1 cellular context compared by ENCODE assay signal in genomic region chr1:11752359-11753208, GRCh38.
TF ChIP-seq lines count a peak whose summit lies in the region.

No MANE protein-coding gene starts in this region.

TF ChIP-seq in K562, 482 proteins besides CTCF, POLR2A, EP300 and RAD21 (continues in another document):
- TF ChIP-seq SMARCA4 (IDR thresholded peaks at IDR 0.05) = peak; percentile 50; the same call in 1 of the 2 replicates
- TF ChIP-seq SP2 (IDR thresholded peaks at IDR 0.05; ENCODE audit: extremely low read depth, low read depth, low read length, poor library complexity, severe bottlenecking) = no peak
- TF ChIP-seq NFE2 (IDR thresholded peaks at IDR 0.05; ENCODE audit: low read depth) = peak; percentile 66; the same call in 1 of the 2 replicates
- 0 out of 2 replicates have a peak, but pooled peaks have one; percentile 25 for TF ChIP-seq ZBTB7A (IDR thresholded peaks at IDR 0.05; ENCODE audit: borderline replicate concordance, control insufficient read depth, low read depth, low read length)
- TF ChIP-seq ZNF609 (CRISPR knock-in tag; IDR thresholded peaks at IDR 0.05; ENCODE audit: borderline replicate concordance) = no peak
- TF ChIP-seq POLR2G (IDR thresholded peaks at IDR 0.05; ENCODE audit: low read depth, low read length) = peak; percentile 63
- no peak for TF ChIP-seq TOE1 (IDR thresholded peaks at IDR 0.05; ENCODE audit: borderline replicate concordance)
- 0 out of 2 replicates have a peak, but pooled peaks have one; percentile 45 for TF ChIP-seq TOE1 (CRISPR knock-in tag; IDR thresholded peaks at IDR 0.05; ENCODE audit: borderline replicate concordance, low read depth)
- TF ChIP-seq ZBTB43 (CRISPR knock-in tag; IDR thresholded peaks at IDR 0.05) = no peak
- no peak; the same call in 1 of the 2 replicates for TF ChIP-seq EGR1 (conservative IDR thresholded peaks at IDR 0.05)
- TF ChIP-seq EHMT2 (IDR thresholded peaks at IDR 0.05) = no peak
- TF ChIP-seq ZNF384 (IDR thresholded peaks at IDR 0.05; ENCODE audit: low read depth, low read length) = no peak
- peak; percentile 69; the same call in 1 of the 2 replicates for TF ChIP-seq KAT7 (CRISPR knock-in tag; IDR thresholded peaks at IDR 0.05; ENCODE audit: borderline replicate concordance)
- peak; percentile 35; the same call in 1 of the 2 replicates for TF ChIP-seq PKNOX1 (IDR thresholded peaks at IDR 0.05)
- peak; percentile 73 for TF ChIP-seq PRDM10 (IDR thresholded peaks at IDR 0.05; ENCODE audit: partially characterized antibody)
- TF ChIP-seq MTA1 (IDR thresholded peaks at IDR 0.05; ENCODE audit: borderline replicate concordance) = no peak
- peak; percentile 66 for TF ChIP-seq ZNF316 (IDR thresholded peaks at IDR 0.05)
- TF ChIP-seq CBFA2T3 (IDR thresholded peaks at IDR 0.05) = peak; percentile 65
- peak in 1 of 2 experiments; percentile 45; a peak in 2 of 4 replicates for TF ChIP-seq HDAC1 (IDR thresholded peaks at IDR 0.05)
- TF ChIP-seq MIER1 (IDR thresholded peaks at IDR 0.05; ENCODE audit: low read depth) = peak; percentile 43; the same call in 1 of the 2 replicates
- TF ChIP-seq NR2C2 (CRISPR knock-in tag; IDR thresholded peaks at IDR 0.05) = 0 out of 2 replicates have a peak, but pooled peaks have one; percentile 42
- peak; percentile 72 for TF ChIP-seq NR2C2 (tag; IDR thresholded peaks at IDR 0.05)
- peak; percentile 61; the same call in 1 of the 2 replicates for TF ChIP-seq SOX6 (IDR thresholded peaks at IDR 0.05)
- TF ChIP-seq ZFX (CRISPR knock-in tag; IDR thresholded peaks at IDR 0.05) = peak; percentile 49
- peak; percentile 20 for TF ChIP-seq MEIS2 (IDR thresholded peaks at IDR 0.05; ENCODE audit: partially characterized antibody)
- no peak for TF ChIP-seq CREB1 (IDR thresholded peaks at IDR 0.05)
- TF ChIP-seq CREB1 (CRISPR knock-in tag; IDR thresholded peaks at IDR 0.05) = peak; percentile 34; the same call in 1 of the 2 replicates
- TF ChIP-seq RCOR1 (IDR thresholded peaks at IDR 0.05; ENCODE audit: borderline replicate concordance in 1 of 2, low read depth in 2 of 2, low read length in 2 of 2) = peak in 1 of 2 experiments; percentile 50; a peak in 1 of 4 replicates
- 0 out of 2 replicates have a peak, but pooled peaks have one; percentile 47 for TF ChIP-seq AFF4 (CRISPR knock-in tag; IDR thresholded peaks at IDR 0.05)
- 0 out of 2 replicates have a peak, but pooled peaks have one; percentile 37 for TF ChIP-seq GABPB1 (CRISPR knock-in tag; IDR thresholded peaks at IDR 0.05)
- no peak for TF ChIP-seq POLR2H (tag; IDR thresholded peaks at IDR 0.05; ENCODE audit: low read depth)
- peak; percentile 79 for TF ChIP-seq ATF7 (IDR thresholded peaks at IDR 0.05)
- peak; percentile 51; the same call in 1 of the 2 replicates for TF ChIP-seq ZNF592 (IDR thresholded peaks at IDR 0.05)
- TF ChIP-seq KDM1A (IDR thresholded peaks at IDR 0.05) = peak in 1 of 2 experiments; percentile 48; a peak in 1 of 4 replicates
- 0 out of 2 replicates have a peak, but pooled peaks have one; percentile 10 for TF ChIP-seq TCF3 (CRISPR knock-in tag; IDR thresholded peaks at IDR 0.05)
- TF ChIP-seq HBP1 (CRISPR knock-in tag; IDR thresholded peaks at IDR 0.05) = no peak
- TF ChIP-seq SUPT5H (IDR thresholded peaks at IDR 0.05) = peak; percentile 40; the same call in 1 of the 2 replicates
- peak; percentile 25 for TF ChIP-seq TAF1 (IDR thresholded peaks at IDR 0.05; ENCODE audit: control insufficient read depth, extremely low read depth, insufficient read depth, low read length, severe bottlenecking)
